8 cellular contexts compared by ENCODE assay signal in genomic region chr6:144215932-144216667, GRCh38.
DNase-seq lines count a peak whose midpoint lies in the region; ATAC-seq and TF ChIP-seq lines count a peak whose summit lies in the region.

No MANE protein-coding gene starts in this region.

- H3K36me3 Mint-ChIP-seq in CD14-positive monocyte: peaks cover 3 to 5% of the 10 kb centered on the region in 2 donors
- peaks cover 2% of the 10 kb centered on the region for H3K36me3 Mint-ChIP-seq in activated CD4-positive, alpha-beta T cell treated with anti-CD3 and anti-CD28 coated beads, Interleukin-2, amount 10 ng/mL, durations not matched to agents 7 days and 5 days (ENCODE audit: low read depth)

- H3K9me3 Mint-ChIP-seq in CD14-positive monocyte: peaks cover 0 to 16% (median 9%) of the 10 kb centered on the region in 7 donors
- H3K9me3 Mint-ChIP-seq in activated CD4-positive, alpha-beta T cell treated with anti-CD3 and anti-CD28 coated beads, Interleukin-2, amount 10 ng/mL, durations not matched to agents 7 days and 5 days: peaks cover 10% of the 10 kb centered on the region

- peak; percentile 45 for TF ChIP-seq CTCF in CD14-positive monocyte (IDR thresholded peaks at IDR 0.05)

- intact Hi-C loops in CD14-positive monocyte (cut with micrococcal nuclease): loop anchor here (5.0 kb wide), 5 partner anchors 44 to 119 kb away; partner anchors contain the start of genes SF3B5 (in 1 of the 2) and STX11 (in 1 of the 2)

- DNase-seq in CD14-positive monocyte (ENCODE audit: low spot score) (peak; percentile 85), NCI-H526 (lab: John Stamatoyannopoulos, UW) (peak; percentile 89 to 94), cortex of kidney (lab: John Stamatoyannopoulos, UW) (peak; percentile 59), left kidney (ENCODE audit: low read depth, low spot score) (peak; percentile 98)
- DNase-seq in activated CD4-positive, alpha-beta T cell treated with anti-CD3 and anti-CD28 coated beads, Interleukin-2, amount 10 ng/mL, durations not matched to agents 7 days and 5 days: peak; percentile 93
- peak; percentile 89 for DNase-seq in stimulated activated CD4-positive, alpha-beta T cell treated with anti-CD3 and anti-CD28 coated beads, Interleukin-1b, Interleukin-23, amount 100 ng/mL, for 48 hours

- ATAC-seq in GM19351 (IDR thresholded peaks at IDR 0.05; ENCODE audit: unreplicated experiment): peak; percentile 85
- peak; percentile 83 for ATAC-seq in HG03520 (IDR thresholded peaks at IDR 0.05; ENCODE audit: unreplicated experiment)

- peaks cover 0 to 3% (median 1%) of the 10 kb centered on the region in 3 donors for H3K27me3 Mint-ChIP-seq in CD14-positive monocyte (ENCODE audit: low read depth in 3 of 3)
- H3K27me3 Mint-ChIP-seq in activated CD4-positive, alpha-beta T cell treated with anti-CD3 and anti-CD28 coated beads, Interleukin-2, amount 10 ng/mL, durations not matched to agents 7 days and 5 days: peaks cover 2% of the 10 kb centered on the region

- peak overlapping the region; percentile 94 to 97 (median 97) for H3K27ac Mint-ChIP-seq in CD14-positive monocyte
- H3K27ac Mint-ChIP-seq in activated CD4-positive, alpha-beta T cell treated with anti-CD3 and anti-CD28 coated beads, Interleukin-2, amount 10 ng/mL, durations not matched to agents 7 days and 5 days: peak overlapping the region; percentile 95

- peaks cover 26% of the 10 kb centered on the region for H3K4me1 Mint-ChIP-seq in CD14-positive monocyte
- H3K4me1 Mint-ChIP-seq in activated CD4-positive, alpha-beta T cell treated with anti-CD3 and anti-CD28 coated beads, Interleukin-2, amount 10 ng/mL, durations not matched to agents 7 days and 5 days: peaks cover 41% of the 10 kb centered on the region

- peak overlapping the region; percentile 91 to 92 for H3K4me3 Mint-ChIP-seq in CD14-positive monocyte
- H3K4me3 Mint-ChIP-seq in activated CD4-positive, alpha-beta T cell treated with anti-CD3 and anti-CD28 coated beads, Interleukin-2, amount 10 ng/mL, durations not matched to agents 7 days and 5 days: peak overlapping the region; percentile 77

- CTCF ChIA-PET in activated CD4-positive, alpha-beta T cell treated with anti-CD3 and anti-CD28 coated beads, Interleukin-2, amount 10 ng/mL, durations not matched to agents 7 days and 5 days (lab: Charles Lee): interaction anchor here (0.7 to 1.7 kb wide), 11 partner anchors 12 to 264 kb away, joined by 3 to 5 read pairs (median 3); no protein-coding TSS in a partner anchor

- POLR2A ChIA-PET in activated CD4-positive, alpha-beta T cell treated with anti-CD3 and anti-CD28 coated beads, Interleukin-2, amount 10 ng/mL, durations not matched to agents 7 days and 5 days (lab: Charles Lee): no interaction called here

Comparison
In these comparisons a context has a peak if more than half of its experiments do, and no peak if none do; other contexts are left out.
1. Peak in every context shown above with its lines: DNase-seq and ATAC-seq.